8 cellular contexts compared by ENCODE assay signal in the genomic region with DNA sequence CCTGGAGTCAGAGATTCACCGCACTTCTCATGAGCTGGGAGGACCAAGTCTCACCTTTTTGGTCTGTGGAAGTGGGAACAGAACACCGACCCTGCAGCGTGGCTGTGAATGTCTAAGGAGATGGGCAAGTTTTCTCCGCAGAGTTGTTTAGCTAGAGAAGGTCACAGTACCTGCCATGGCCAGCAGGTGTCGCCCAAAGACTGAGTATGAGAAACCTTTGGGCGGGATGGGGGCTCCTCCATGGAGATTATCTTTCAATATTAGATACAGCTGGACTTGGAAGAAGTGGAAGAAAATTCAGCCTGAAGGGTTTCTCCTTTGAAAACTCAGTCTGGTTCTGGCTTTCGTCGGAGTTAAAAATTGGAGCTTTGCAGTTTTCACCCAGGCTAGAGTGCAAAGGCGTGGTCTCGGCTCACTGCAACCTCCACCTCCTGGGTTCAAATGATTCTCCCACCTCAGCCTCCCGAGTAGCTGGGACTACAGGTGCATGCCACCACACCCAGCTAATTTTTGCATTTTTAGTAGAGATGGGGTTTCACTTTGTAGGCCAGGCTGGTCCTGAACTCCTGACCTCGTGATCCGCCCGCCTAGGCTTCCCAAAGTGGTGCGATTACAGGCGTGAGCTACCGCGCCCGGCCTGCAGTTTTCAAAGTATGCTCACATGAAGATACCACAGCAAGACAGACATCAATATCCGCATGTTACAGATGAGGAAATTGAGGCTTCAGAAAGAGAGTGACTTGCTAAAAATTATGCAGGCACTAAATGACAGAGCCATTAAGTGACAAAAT. TPM values are rescaled to one million over a fixed set of nuclear protein-coding genes. Genes with fewer than 3 reads are reported as not detected.
A peak's percentile ranks its signal among the peaks of the same experiment; 100 is the strongest.
DNase-seq lines count a peak whose midpoint lies in the region; ATAC-seq and TF ChIP-seq lines count a peak whose summit lies in the region.

No MANE protein-coding gene starts in this region.

- no peaks in the 10 kb centered on the region for H3K27me3 Mint-ChIP-seq in activated naive CD4-positive, alpha-beta T cell treated with anti-CD3 and anti-CD28 coated beads for 36 hours (ENCODE audit: low read depth)

- TF ChIP-seq CTCF in parathyroid adenoma (IDR thresholded peaks at IDR 0.05) (peak; percentile 73), vagina (IDR thresholded peaks at IDR 0.05) (peak; percentile 61 to 94 (median 74))

- H3K4me3 ChIP-seq in parathyroid adenoma (ENCODE audit: low read depth, low read length) = no peak overlapping the region
- H3K4me3 ChIP-seq in vagina = no peak overlapping the region

- H3K9me3 Mint-ChIP-seq in activated naive CD4-positive, alpha-beta T cell treated with anti-CD3 and anti-CD28 coated beads for 36 hours = no peaks in the 10 kb centered on the region

- H3K4me1 Mint-ChIP-seq in activated naive CD4-positive, alpha-beta T cell treated with anti-CD3 and anti-CD28 coated beads for 36 hours (ENCODE audit: low read depth) = peaks cover 13% of the 10 kb centered on the region

- H3K27ac ChIP-seq in parathyroid adenoma (no peak overlapping the region), vagina (no peak overlapping the region)

- H3K9me3 ChIP-seq in parathyroid adenoma (ENCODE audit: control insufficient read depth, low read length) (no peaks in the 10 kb centered on the region), vagina (no peaks in the 10 kb centered on the region)

- H2AFZ ChIP-seq in parathyroid adenoma = no peak overlapping the region

- no peak overlapping the region for H3K27ac Mint-ChIP-seq in activated naive CD4-positive, alpha-beta T cell treated with anti-CD3 and anti-CD28 coated beads for 36 hours

- no peaks in the 10 kb centered on the region for H3K36me3 Mint-ChIP-seq in activated naive CD4-positive, alpha-beta T cell treated with anti-CD3 and anti-CD28 coated beads for 36 hours (ENCODE audit: low read depth)

- H3K4me2 ChIP-seq in parathyroid adenoma (ENCODE audit: low read length) = no peak overlapping the region

- H3K4me3 Mint-ChIP-seq in activated naive CD4-positive, alpha-beta T cell treated with anti-CD3 and anti-CD28 coated beads for 36 hours = no peak overlapping the region

- no peaks in the 10 kb centered on the region for H3K36me3 ChIP-seq in parathyroid adenoma (ENCODE audit: control insufficient read depth, insufficient read depth, low read length)
- H3K36me3 ChIP-seq in vagina = no peaks in the 10 kb centered on the region

- DNase-seq in DMS53 (lab: John Stamatoyannopoulos, UW) (peak; percentile 80), HuH-7.5 (ENCODE audit: low spot score) (peak; percentile 48), SK-N-DZ (ENCODE audit: low spot score) (peak; percentile 45), globus pallidus (ENCODE audit: low spot score) (peak; percentile 73), vagina (ENCODE audit: extremely low spot score in 2 of 2) (no peak)
- peak; percentile 87 for DNase-seq in activated naive CD4-positive, alpha-beta T cell treated with anti-CD3 and anti-CD28 coated beads for 36 hours

- intact Hi-C loops in activated naive CD4-positive, alpha-beta T cell treated with anti-CD3 and anti-CD28 coated beads for 36 hours (cut with micrococcal nuclease) = loop anchor here (1.0 to 2.0 kb wide), 4 partner anchors 10 to 381 kb away; no protein-coding TSS in a partner anchor
- intact Hi-C loops in vagina (cut with DNase I) = loop anchor here (2.0 to 5.0 kb wide), 2 partner anchors 140 to 245 kb away; no protein-coding TSS in a partner anchor

- no peak for ATAC-seq in GM21619 (IDR thresholded peaks at IDR 0.05; ENCODE audit: unreplicated experiment)

- TF ChIP-seq POLR2A in vagina (IDR thresholded peaks at IDR 0.05) = no peak

- H3K9ac ChIP-seq in parathyroid adenoma = no peak overlapping the region

- CTCF ChIA-PET in activated naive CD4-positive, alpha-beta T cell treated with anti-CD3 and anti-CD28 coated beads for 36 hours (lab: Charles Lee) = interaction anchor here (0.6 to 11.3 kb wide), 35 partner anchors 9 to 805 kb away, joined by 3 to 258 read pairs (median 5); a partner anchor contains a TSS

- H3K79me2 ChIP-seq in parathyroid adenoma = no peaks in the 10 kb centered on the region

- H3K27me3 ChIP-seq in parathyroid adenoma (ENCODE audit: control insufficient read depth, insufficient read depth, low read length) (no peaks in the 10 kb centered on the region), vagina (no peaks in the 10 kb centered on the region)

- H3K4me1 ChIP-seq in parathyroid adenoma (no peaks in the 10 kb centered on the region), vagina (peaks cover 5% of the 10 kb centered on the region)

RNA-seq across cellular contexts. Expression of a gene that starts 10.7 kb away (rescaled TPM):
- polyA plus RNA-seq in SK-N-DZ (2014; cell fraction: cytosol; rRNA removed) = 0.22 and 0.28 TPM in 2 replicates
- polyA plus RNA-seq in SK-N-DZ (2014; cell fraction: nucleus; rRNA removed) = 0.02 and 0.04 TPM in 2 replicates
- total RNA-seq in activated naive CD4-positive, alpha-beta T cell treated with anti-CD3 and anti-CD28 coated beads for 36 hours = under 1 TPM; 0.17 to 0.30 TPM
- total RNA-seq in vagina = 0.25 TPM

RNA-seq across cellular contexts. Expression of a gene that starts 16.9 kb away (rescaled TPM):
- polyA plus RNA-seq in SK-N-DZ (2014; cell fraction: cytosol; rRNA removed) = not detected in 2 replicates
- not detected in 2 replicates for polyA plus RNA-seq in SK-N-DZ (2014; cell fraction: nucleus; rRNA removed)
- total RNA-seq in activated naive CD4-positive, alpha-beta T cell treated with anti-CD3 and anti-CD28 coated beads for 36 hours = 1 to 10 TPM in 1 of 2 experiments, not detected in 1; 1.1 TPM
- total RNA-seq in vagina = 2.7 TPM

Comparison
In these comparisons a context has a peak if more than half of its experiments do, and no peak if none do; other contexts are left out.
1. DNase-seq: peak in DMS53 (single experiment), HuH-7.5 (single experiment), SK-N-DZ (single experiment), activated naive CD4-positive, alpha-beta T cell treated with anti-CD3 and anti-CD28 coated beads for 36 hours (single experiment) and globus pallidus (single experiment); none in vagina (0 of 2).